In the genomic region with DNA sequence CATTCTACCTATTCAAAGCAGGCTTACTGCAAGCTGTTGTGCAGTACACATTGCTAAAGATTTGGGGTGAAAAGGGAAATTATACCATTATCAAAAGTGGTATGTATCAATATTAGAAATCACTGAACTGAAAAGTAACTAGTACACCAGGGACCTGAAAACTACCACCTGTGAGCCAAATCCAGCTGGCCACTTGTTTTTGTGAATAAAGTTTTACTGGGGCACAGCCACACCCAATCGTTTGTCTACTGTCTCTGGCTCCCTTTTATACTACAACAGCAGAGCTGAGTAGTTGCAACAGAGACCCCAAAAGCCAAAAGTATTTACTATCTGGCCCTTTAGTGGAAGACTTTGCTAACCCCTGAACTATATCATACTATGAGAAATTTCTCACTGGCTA, we compare ENCODE assay signal across 1 cellular context.
TF ChIP-seq lines count a peak whose summit lies in the region.

No MANE protein-coding gene starts in this region.

TF ChIP-seq in WTC11, 78 proteins besides CTCF, POLR2A, EP300 and RAD21 (continued from another document):
- TF ChIP-seq ETV6 (CRISPR knock-in tag; IDR thresholded peaks at IDR 0.05): no peak
- TF ChIP-seq, protein P1, sequence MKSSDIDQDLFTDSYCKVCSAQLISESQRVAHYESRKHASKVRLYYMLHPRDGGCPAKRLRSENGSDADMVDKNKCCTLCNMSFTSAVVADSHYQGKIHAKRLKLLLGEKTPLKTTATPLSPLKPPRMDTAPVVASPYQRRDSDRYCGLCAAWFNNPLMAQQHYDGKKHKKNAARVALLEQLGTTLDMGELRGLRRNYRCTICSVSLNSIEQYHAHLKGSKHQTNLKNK (CRISPR knock-in tag; IDR thresholded peaks at IDR 0.05): no peak
